In the genomic region with DNA sequence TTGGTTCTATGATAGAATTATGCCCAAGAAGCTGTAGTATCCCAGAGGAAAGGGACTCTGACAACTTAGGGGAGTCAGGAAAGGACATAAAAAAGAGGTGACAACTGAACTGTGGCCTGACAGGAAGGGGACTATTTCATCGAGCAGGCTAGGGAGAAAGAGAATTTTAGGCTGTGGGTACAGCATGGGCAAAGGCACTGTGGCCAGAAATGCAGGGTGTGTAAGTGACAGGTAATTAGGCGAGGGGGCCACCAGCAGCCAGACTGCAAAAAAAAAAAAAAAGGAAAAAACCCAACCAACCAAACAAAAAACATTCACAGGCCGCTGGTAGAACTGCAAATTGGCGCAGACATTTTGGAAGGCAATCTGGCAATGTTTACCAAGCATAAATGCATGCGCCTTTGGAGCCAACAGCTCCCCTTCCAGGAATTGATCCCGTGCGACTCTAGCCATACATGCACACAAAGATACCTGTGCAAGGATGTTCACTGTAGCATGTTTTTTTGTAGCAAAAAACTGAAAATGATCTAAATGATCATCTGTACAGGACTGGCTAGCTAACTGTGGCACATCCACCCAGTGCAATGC, we compare ENCODE assay signal across 31 cellular contexts. TPM values are rescaled to one million over a fixed set of nuclear protein-coding genes. Genes with fewer than 3 reads are reported as not detected.
DNase-seq lines count a peak whose midpoint lies in the region; TF ChIP-seq lines count a peak whose summit lies in the region.
"Had no signal": no experiment of that assay in that cellular context is flagged by ENCODE, and none has a peak within 500 bp of the region (broad histone marks: within the 10 kb centered on the region; RNA-seq: fewer than 3 reads in every experiment).

No MANE protein-coding gene starts in this region.

- no peak for TF ChIP-seq EP300 in neural cell (conservative IDR thresholded peaks at IDR 0.05; ENCODE audit: poor library complexity, severe bottlenecking)
- no peak for TF ChIP-seq EP300 in SK-N-SH (IDR thresholded peaks at IDR 0.05; ENCODE audit: borderline replicate concordance in 1 of 2, low read depth in 1 of 2, low read length in 1 of 2)

- H2BK15ac ChIP-seq in H9 (ENCODE audit: low read depth, low read length), result no peak overlapping the region

- H3K4me3 ChIP-seq in neural cell (ENCODE audit: low read length) (peak overlapping the region; percentile 85), SK-N-SH (ENCODE audit: low read depth in 2 of 2, low read length in 1 of 2) (no peak overlapping the region)
- H3K4me3 ChIP-seq: lung had no signal

- H3K23me2 ChIP-seq in H9 (ENCODE audit: insufficient read length, low read depth, low read length, poor library complexity, severe bottlenecking), result peaks cover 8% of the 10 kb centered on the region

- H2AK5ac ChIP-seq in H9 (ENCODE audit: insufficient read length, low read length), result no peak overlapping the region

- POLR2A ChIA-PET in SK-N-SH (lab: Yijun Ruan, JAX), result interaction anchor here (1.0 kb wide), 1 partner anchor 94 kb away, joined by 3 read pairs; no protein-coding TSS in a partner anchor

- no peak overlapping the region for H3K9ac ChIP-seq in H9 (ENCODE audit: extremely low read depth, insufficient read length, low read length)
- peak overlapping the region; percentile 76 for H3K9ac ChIP-seq in neural cell (ENCODE audit: low read length)
- H3K9ac ChIP-seq in SK-N-SH, result no peak overlapping the region
- H3K9ac ChIP-seq: KMS-11 had no signal

- H3K9me3 ChIP-seq in H9 (ENCODE audit: control insufficient read depth, low read depth, low read length), result no peaks in the 10 kb centered on the region
- H3K9me3 ChIP-seq in neural cell (ENCODE audit: low read length), result no peaks in the 10 kb centered on the region
- no peaks in the 10 kb centered on the region for H3K9me3 ChIP-seq in SK-N-SH
- H3K9me3 ChIP-seq: adrenal gland, gastroesophageal sphincter had no signal

- H3K79me2 ChIP-seq in H9 (ENCODE audit: insufficient read depth, low read length) (no peaks in the 10 kb centered on the region), neural cell (replicated peaks; ENCODE audit: insufficient read depth, low read length) (no peaks in the 10 kb centered on the region), SK-N-SH (ENCODE audit: insufficient read depth) (no peaks in the 10 kb centered on the region)

- no peak overlapping the region for H2BK20ac ChIP-seq in H9 (ENCODE audit: low read depth, low read length, poor library complexity, severe bottlenecking)

- DNase-seq in H9 (no peak), NCI-H2171 treated with DMSO at 0.1 percent for 48 hours (lab: John Stamatoyannopoulos, UW) (peak; percentile 75), SK-N-SH (no peak), NCI-H1417 (lab: John Stamatoyannopoulos, UW) (no peak), putamen (ENCODE audit: low spot score) (no peak), NCI-H187 treated with DMSO at 0.1 percent for 48 hours (lab: John Stamatoyannopoulos, UW) (no peak)
- DNase-seq: activated CD4-positive, alpha-beta T cell treated with anti-CD3 and anti-CD28 coated beads for 1 hour; activated naive CD4-positive, alpha-beta T cell treated with anti-CD3 and anti-CD28 coated beads, Interleukin-2, amount 10 ng/mL, durations not matched to agents 7 days and 5 days; adrenal gland; brain microvascular endothelial cell; Calu3; DND-41; effector CD4-positive, alpha-beta T cell; MM.1S; natural killer cell; NCI-H1436; PC-9; T-helper 17 cell had no signal

- H3K4me1 Mint-ChIP-seq in H9 (peaks cover 30 to 42% of the 10 kb centered on the region in 2 experiments), brain (peaks cover 42% of the 10 kb centered on the region)
- H3K4me1 Mint-ChIP-seq: activated T-helper 17 cell treated with anti-CD3 and anti-CD28 coated beads, Interleukin-2, amount 50 U/mL, for 72 hours had no signal

- no peak overlapping the region for H3K56ac ChIP-seq in H9 (ENCODE audit: insufficient read length, low read depth, low read length)

- H3T11ph ChIP-seq in H9 (ENCODE audit: low read length), result no peak overlapping the region

- H4K8ac ChIP-seq in H9 (replicated peaks; ENCODE audit: insufficient read length, low read depth, low read length), result no peak overlapping the region

- no peak overlapping the region for H3K27ac Mint-ChIP-seq in H9
- H3K27ac Mint-ChIP-seq in brain, result peak overlapping the region in 4 of 5 experiments; percentile 45 to 95 (median 79)
- H3K27ac Mint-ChIP-seq: activated naive CD4-positive, alpha-beta T cell treated with anti-CD3 and anti-CD28 coated beads, Interleukin-2, amount 10 ng/mL, durations not matched to agents 7 days and 5 days; activated T-helper 17 cell treated with anti-CD3 and anti-CD28 coated beads, Interleukin-2, amount 50 U/mL, for 72 hours; natural killer cell; stimulated activated effector memory CD8-positive, alpha-beta T cell treated with anti-CD3 and anti-CD28 coated beads, Interleukin-12 subunit alpha, Interleukin-12 subunit beta, amount 100 ng/mL, for 72 hours; T-helper 17 cell had no signal

- peaks cover 0 to 6% (median 0%) of the 10 kb centered on the region in 3 experiments; a peak in 2 of 7 replicates for H3K36me3 Mint-ChIP-seq in H9 (ENCODE audit: insufficient read depth in 1 of 3, low read depth in 3 of 3)
- H3K36me3 Mint-ChIP-seq in brain, result no peaks in the 10 kb centered on the region
- H3K36me3 Mint-ChIP-seq: activated naive CD4-positive, alpha-beta T cell treated with anti-CD3 and anti-CD28 coated beads, Interleukin-2, amount 10 ng/mL, durations not matched to agents 7 days and 5 days; natural killer cell; stimulated activated effector memory CD8-positive, alpha-beta T cell treated with anti-CD3 and anti-CD28 coated beads, Interleukin-12 subunit alpha, Interleukin-12 subunit beta, amount 100 ng/mL, for 72 hours had no signal

- TF ChIP-seq CTCF in H9 (conservative IDR thresholded peaks at IDR 0.05), result no peak
- no peak for TF ChIP-seq CTCF in brain (conservative IDR thresholded peaks at IDR 0.05)
- no peak for TF ChIP-seq CTCF in neural cell (IDR thresholded peaks at IDR 0.05; ENCODE audit: poor library complexity, severe bottlenecking)
- no peak for TF ChIP-seq CTCF in SK-N-SH (IDR thresholded peaks at IDR 0.05)

- CTCF ChIA-PET in SK-N-SH (lab: Yijun Ruan, JAX), result interaction anchor here (0.9 to 3.5 kb wide), 7 partner anchors 11 to 902 kb away, joined by 3 to 16 read pairs (median 7); a partner anchor contains a TSS

- H4K91ac ChIP-seq in H9 (ENCODE audit: insufficient read length, low read depth, low read length), result no peak overlapping the region

- H3K14ac ChIP-seq in H9 (ENCODE audit: insufficient read depth, low read length), result no peak overlapping the region

- H3K36me3 ChIP-seq in neural cell (ENCODE audit: insufficient read depth, low read length) (no peaks in the 10 kb centered on the region), SK-N-SH (replicated peaks in 1 of 2; ENCODE audit: control insufficient read depth in 1 of 2, insufficient read depth in 2 of 2, low read length in 1 of 2) (no peaks in the 10 kb centered on the region)
- H3K36me3 ChIP-seq: adrenal gland, brain microvascular endothelial cell, gastroesophageal sphincter had no signal

- no peaks in the 10 kb centered on the region for H4K20me1 ChIP-seq in H9 (ENCODE audit: control insufficient read depth, insufficient read depth, insufficient read length)
- no peaks in the 10 kb centered on the region for H4K20me1 ChIP-seq in neural cell (ENCODE audit: insufficient read depth)
- no peaks in the 10 kb centered on the region for H4K20me1 ChIP-seq in SK-N-SH (ENCODE audit: insufficient read depth)

- H3K18ac ChIP-seq in H9 (ENCODE audit: insufficient read length, low read depth, low read length), result no peak overlapping the region

- H3K27me3 Mint-ChIP-seq in H9 (ENCODE audit: low read depth), result peaks cover 79% of the 10 kb centered on the region
- peaks cover 94% of the 10 kb centered on the region for H3K27me3 Mint-ChIP-seq in brain

- no peak overlapping the region; a peak in 1 of 5 replicates for H3K4me3 Mint-ChIP-seq in H9
- peak overlapping the region; percentile 80 to 92 (median 87) for H3K4me3 Mint-ChIP-seq in brain

- H2BK120ac ChIP-seq in H9 (ENCODE audit: low read depth, low read length, poor library complexity, severe bottlenecking), result no peak overlapping the region

- H3K4ac ChIP-seq in H9 (ENCODE audit: low read depth, low read length), result no peak overlapping the region

- H3K79me1 ChIP-seq in H9 (ENCODE audit: insufficient read depth, low read depth, low read length, poor library complexity, severe bottlenecking), result no peaks in the 10 kb centered on the region

- H2BK12ac ChIP-seq in H9 (ENCODE audit: insufficient read length, low read depth, low read length), result no peak overlapping the region

- H2AFZ ChIP-seq in H9 (ENCODE audit: low read length), result no peak overlapping the region
- no peak overlapping the region for H2AFZ ChIP-seq in neural cell (ENCODE audit: low read depth, low read length)
- no peak overlapping the region for H2AFZ ChIP-seq in SK-N-SH (ENCODE audit: low read depth)
- H2AFZ ChIP-seq: PC-9 had no signal

- no peak overlapping the region for H3K23ac ChIP-seq in H9 (ENCODE audit: insufficient read length, low read depth, low read length)

- H3K4me2 ChIP-seq in H9 (ENCODE audit: insufficient read depth, insufficient read length, low read length) (peak overlapping the region; percentile 93), neural cell (ENCODE audit: low read length) (no peak overlapping the region), SK-N-SH (no peak overlapping the region)
- H3K4me2 ChIP-seq: KMS-11 had no signal

- H4K5ac ChIP-seq in H9 (ENCODE audit: insufficient read length, low read depth, low read length), result no peak overlapping the region

- no peaks in the 10 kb centered on the region for H3K9me2 ChIP-seq in neural cell (ENCODE audit: insufficient read depth, low read length)
- H3K9me2 ChIP-seq in SK-N-SH, result no peaks in the 10 kb centered on the region

- H3K27ac ChIP-seq in H9 (ENCODE audit: insufficient read length, low read depth, low read length) (no peak overlapping the region), neural cell (ENCODE audit: low read length) (no peak overlapping the region), SK-N-SH (ENCODE audit: low read depth in 2 of 2, low read length in 1 of 2) (no peak overlapping the region)
- H3K27ac ChIP-seq: brain microvascular endothelial cell, gastroesophageal sphincter, KMS-11, PC-9 had no signal

- H3K4me1 ChIP-seq in H9 (ENCODE audit: insufficient read depth, low read length) (no peaks in the 10 kb centered on the region), SK-N-SH (ENCODE audit: control insufficient read depth in 1 of 2, insufficient read depth in 2 of 2, low read depth in 1 of 2, low read length in 1 of 2) (peaks cover 0 to 9% of the 10 kb centered on the region in 2 experiments; a peak in 1 of 4 replicates)

- H2BK5ac ChIP-seq in H9 (ENCODE audit: insufficient read length, low read length), result no peak overlapping the region

- WGBS in H9 (ENCODE audit: extremely low coverage, insufficient read length, low lambda C conversion rate), result no CpG with 5 or more reads among the region's 7 CpGs
- 66% methylated on average over 7 of the region's 7 CpGs for WGBS in SK-N-SH (ENCODE audit: low lambda C conversion rate)

- H3K27me3 ChIP-seq in H9 (ENCODE audit: insufficient read depth, low read length) (peaks cover 6% of the 10 kb centered on the region; the same call in 1 of the 2 replicates), neural cell (ENCODE audit: insufficient read depth, low read depth, low read length) (peaks cover 50% of the 10 kb centered on the region), SK-N-SH (ENCODE audit: insufficient read depth) (peaks cover 38% of the 10 kb centered on the region; the same call in 1 of the 2 replicates)

- peaks cover 0 to 7% of the 10 kb centered on the region in 2 experiments; a peak in 2 of 5 replicates for H3K9me3 Mint-ChIP-seq in H9
- H3K9me3 Mint-ChIP-seq in brain, result peaks cover 0 to 12% (median 5%) of the 10 kb centered on the region in 5 experiments
- H3K9me3 Mint-ChIP-seq: activated naive CD4-positive, alpha-beta T cell treated with anti-CD3 and anti-CD28 coated beads, Interleukin-2, amount 10 ng/mL, durations not matched to agents 7 days and 5 days; activated T-helper 17 cell treated with anti-CD3 and anti-CD28 coated beads, Interleukin-2, amount 50 U/mL, for 72 hours; natural killer cell; stimulated activated effector memory CD8-positive, alpha-beta T cell treated with anti-CD3 and anti-CD28 coated beads, Interleukin-12 subunit alpha, Interleukin-12 subunit beta, amount 100 ng/mL, for 72 hours had no signal

- TF ChIP-seq RAD21 in neural cell (conservative IDR thresholded peaks at IDR 0.05), result no peak
- no peak for TF ChIP-seq RAD21 in SK-N-SH (IDR thresholded peaks at IDR 0.05; ENCODE audit: low read length)

- H3F3A ChIP-seq in neural cell (ENCODE audit: insufficient read depth, low read length, poor library complexity, severe bottlenecking) (no peaks in the 10 kb centered on the region), SK-N-SH (replicated peaks; ENCODE audit: insufficient read depth) (no peaks in the 10 kb centered on the region)

RNA-seq across cellular contexts. Expression of a gene that starts 1.0 kb away (rescaled TPM):
- total RNA-seq in H9 (2021), result 1.3 and 1.8 TPM in 2 replicates
- polyA plus RNA-seq in brain (ENCODE audit: insufficient read depth, low read depth, low replicate concordance) (0.81 TPM), neural cell (0.82 TPM in 1 of 2 replicates, not detected in the other), SK-N-SH (2012; rRNA removed) (not detected in 2 replicates)
- polyA minus RNA-seq in neural cell, result 1.5 TPM in 1 of 2 replicates, not detected in the other
- not detected in 2 replicates for polyA plus RNA-seq in SK-N-SH (2012; cell fraction: cytosol; rRNA removed)
- not detected in 2 replicates for polyA plus RNA-seq in SK-N-SH (2012; cell fraction: nucleus; rRNA removed)
- total RNA-seq: activated T-helper 17 cell treated with anti-CD3 and anti-CD28 coated beads, Interleukin-2, amount 50 U/mL, for 72 hours; Calu3; gastroesophageal sphincter; lung; natural killer cell; osteoblast; PC-9; renal cortical epithelial cell; Right ventricle myocardium inferior; skeletal muscle tissue; T-helper 17 cell; ureter had no signal
- polyA plus RNA-seq: lung had no signal

RNA-seq across cellular contexts. Expression of a gene that starts 1.1 kb away (rescaled TPM):
- total RNA-seq in H9 (2021), result 3.5 and 4.2 TPM in 2 replicates
- 258 TPM for polyA plus RNA-seq in brain (ENCODE audit: insufficient read depth, low read depth, low replicate concordance)
- polyA plus RNA-seq in neural cell, result 10.1 and 12.5 TPM in 2 replicates
- 7.3 and 8.1 TPM in 2 replicates for polyA minus RNA-seq in neural cell
- 0.15 and 0.33 TPM in 2 replicates for polyA plus RNA-seq in SK-N-SH (2012; rRNA removed)
- 0.14 and 0.16 TPM in 2 replicates for polyA plus RNA-seq in SK-N-SH (2012; cell fraction: cytosol; rRNA removed)
- 0.11 and 0.29 TPM in 2 replicates for polyA plus RNA-seq in SK-N-SH (2012; cell fraction: nucleus; rRNA removed)
- total RNA-seq: activated T-helper 17 cell treated with anti-CD3 and anti-CD28 coated beads, Interleukin-2, amount 50 U/mL, for 72 hours; Calu3; gastroesophageal sphincter; lung; mononuclear cell; natural killer cell; osteoblast; PC-9; renal cortical epithelial cell; Right ventricle myocardium inferior; skeletal muscle tissue; T-helper 17 cell; ureter had no signal

RNA-seq across cellular contexts. Expression of a gene that starts 15.8 kb away (rescaled TPM):
- total RNA-seq in H9 (2021), result 46.8 and 51.9 TPM in 2 replicates
- 24.8 TPM for polyA plus RNA-seq in brain (ENCODE audit: insufficient read depth, low read depth, low replicate concordance)
- 66.1 and 66.4 TPM in 2 replicates for polyA plus RNA-seq in neural cell
- 48.5 and 48.7 TPM in 2 replicates for polyA minus RNA-seq in neural cell
- polyA plus RNA-seq in SK-N-SH (2012; rRNA removed), result 61.7 and 68.4 TPM in 2 replicates
- 34.9 and 52.3 TPM in 2 replicates for polyA plus RNA-seq in SK-N-SH (2012; cell fraction: cytosol; rRNA removed)
- 80.2 and 104 TPM in 2 replicates for polyA plus RNA-seq in SK-N-SH (2012; cell fraction: nucleus; rRNA removed)

RNA-seq across cellular contexts. Expression of a gene that starts 21.5 kb away (rescaled TPM):
- 10.8 and 12.1 TPM in 2 replicates for total RNA-seq in H9 (2021)
- polyA plus RNA-seq in brain (ENCODE audit: insufficient read depth, low read depth, low replicate concordance) (86.4 TPM), neural cell (32.3 and 42.8 TPM in 2 replicates), SK-N-SH (2012; rRNA removed) (5.9 and 6.6 TPM in 2 replicates)
- polyA minus RNA-seq in neural cell, result 87.6 and 94.2 TPM in 2 replicates
- 3.2 and 5.4 TPM in 2 replicates for polyA plus RNA-seq in SK-N-SH (2012; cell fraction: cytosol; rRNA removed)
- 3.5 and 4.3 TPM in 2 replicates for polyA plus RNA-seq in SK-N-SH (2012; cell fraction: nucleus; rRNA removed)

Comparison
In these comparisons a context has a peak if more than half of its experiments do, and no peak if none do; other contexts are left out.
1. H3K27ac Mint-ChIP-seq: peak in brain (4 of 5); none in H9 (0 of 3).
2. H3K4me3 Mint-ChIP-seq: peak in brain (5 of 5); none in H9 (0 of 2).
3. RNA of a gene that starts 1.1 kb away (polyA plus RNA-seq): 258 TPM in brain (single experiment); 10.1 to 12.5 TPM in neural cell and 0.11 to 0.33 TPM in SK-N-SH; every median in the first group is over 10 times any median in the second.